22 cellular contexts compared by ENCODE assay signal in the genomic region with DNA sequence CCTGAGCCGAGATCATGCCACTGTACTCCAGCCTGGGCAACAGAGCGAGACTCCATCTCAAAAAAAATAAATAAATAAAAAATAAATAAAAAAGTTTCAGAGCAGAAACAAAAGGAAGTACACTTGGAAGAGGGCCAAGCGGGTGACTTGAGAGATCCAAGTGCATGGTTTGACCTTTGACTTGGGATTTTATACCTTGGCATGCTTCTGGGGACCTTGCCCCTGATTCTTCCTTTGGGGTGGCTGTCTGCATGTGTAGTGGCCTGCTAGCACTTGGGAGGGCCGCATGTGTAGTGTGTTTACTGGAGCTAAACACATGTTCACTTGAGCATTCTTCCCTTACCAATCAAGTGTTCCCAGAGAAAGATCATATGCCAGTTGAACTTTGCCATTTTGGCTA.
"Had no signal": no experiment of that assay in that cellular context is flagged by ENCODE, and none has a peak within 500 bp of the region (broad histone marks: within the 10 kb centered on the region; RNA-seq: fewer than 3 reads in every experiment).

No MANE protein-coding gene starts in this region.

- FAIRE-seq: keratinocyte had no signal

- H3K27ac ChIP-seq: left lung, lower lobe of right lung, ovary, right atrium auricular region, right lobe of liver, stomach, uterus had no signal

- H3K4me1 ChIP-seq: right lobe of liver, uterus had no signal

- ATAC-seq: left cardiac atrium; left lung; lower lobe of right lung; naive thymus-derived CD4-positive, alpha-beta T cell; natural killer cell treated with Interleukin-12 subunit alpha and Interleukin-12 subunit beta and Interleukin-15 and Interleukin-18, amount 100 ng/mL, for 72 hours; right lobe of liver; stimulated activated naive B cell treated with anti-CD40 and anti-IgM and Interleukin-4, amounts not matched to agents 10 μg/mL and 1 μg/mL and 100 μg/mL, for 72 hours; stimulated activated naive CD8-positive, alpha-beta T cell treated with anti-CD3 and anti-CD28 coated beads, Interleukin-15, Interleukin-2, amounts not matched to agents 100 U/mL and 50 U/mL, for 24 hours had no signal

- H3K27me3 ChIP-seq: left lung, ovary, right atrium auricular region, right lobe of liver, stomach, uterus had no signal

- DNase-seq: head of caudate nucleus; hippocampal formation; kidney glomerular epithelial cell; left cardiac atrium; left lung; lower lobe of right lung; mammary epithelial cell; mesendoderm; naive thymus-derived CD4-positive, alpha-beta T cell; ovary; right lobe of liver; stimulated activated CD4-positive, alpha-beta T cell treated with anti-CD3 and anti-CD28 coated beads, Interleukin-12 subunit alpha, Interleukin-12 subunit beta, amount 100 ng/mL, for 4 hours; stimulated activated CD4-positive, alpha-beta T cell treated with anti-CD3 and anti-CD28 coated beads, Interleukin-15, amount 100 ng/mL, for 24 hours; stimulated activated CD4-positive, alpha-beta T cell treated with anti-CD3 and anti-CD28 coated beads, Interleukin-2, amount 100 ng/mL, for 24 hours; stimulated activated CD4-positive, alpha-beta T cell treated with anti-CD3 and anti-CD28 coated beads, Interleukin-4, amount 100 ng/mL, for 1 hour; stimulated activated naive B cell treated with anti-CD40 and anti-IgM and Interleukin-4, amounts not matched to agents 10 μg/mL and 1 μg/mL and 100 μg/mL, for 72 hours; stimulated activated naive CD8-positive, alpha-beta T cell treated with anti-CD3 and anti-CD28 coated beads, Interleukin-15, Interleukin-2, amounts not matched to agents 100 U/mL and 50 U/mL, for 24 hours; stomach; uterus had no signal

- H3K36me3 ChIP-seq: left lung, lower lobe of right lung, ovary, right atrium auricular region, right lobe of liver, stomach, uterus had no signal

- H3K4me3 ChIP-seq: left lung, lower lobe of right lung, ovary, right atrium auricular region, right lobe of liver, stomach, uterus had no signal

- H3K9me3 ChIP-seq: left lung, lower lobe of right lung, ovary, right atrium auricular region, right lobe of liver, stomach, uterus had no signal
